In genomic region chr10:86799188-86799845, GRCh38 we compare ENCODE assay signal across 22 cellular contexts. TPM values are rescaled to one million over a fixed set of nuclear protein-coding genes. Genes with fewer than 3 reads are reported as not detected.
DNase-seq lines count a peak whose midpoint lies in the region; ATAC-seq and TF ChIP-seq lines count a peak whose summit lies in the region.
"Had no signal": no experiment of that assay in that cellular context is flagged by ENCODE, and none has a peak within 500 bp of the region (broad histone marks: within the 10 kb centered on the region; RNA-seq: fewer than 3 reads in every experiment).

No MANE protein-coding gene starts in this region.

- peaks cover 11% of the 10 kb centered on the region for H3K27me3 Mint-ChIP-seq in GM23338 (ENCODE audit: insufficient read depth, low read depth, poor library complexity)
- no peaks in the 10 kb centered on the region for H3K27me3 Mint-ChIP-seq in chondrocyte (ENCODE audit: low read depth)
- peaks cover 3% of the 10 kb centered on the region for H3K27me3 Mint-ChIP-seq in neural progenitor cell (ENCODE audit: insufficient read depth, low read depth)
- H3K27me3 Mint-ChIP-seq: central memory CD8-positive, alpha-beta T cell; naive thymus-derived CD8-positive, alpha-beta T cell had no signal

- peak overlapping the region; percentile 45 for H3K4me2 ChIP-seq in GM23338
- peak overlapping the region; percentile 62 for H3K4me2 ChIP-seq in KMS-11
- peak overlapping the region; percentile 17 for H3K4me2 ChIP-seq in neural progenitor cell

- H4K20me1 ChIP-seq in GM23338 (replicated peaks; ENCODE audit: insufficient read depth) (no peaks in the 10 kb centered on the region), KMS-11 (ENCODE audit: insufficient read depth) (no peaks in the 10 kb centered on the region), neural progenitor cell (ENCODE audit: low read depth) (peaks cover 25% of the 10 kb centered on the region)

- no peaks in the 10 kb centered on the region for H3K27me3 ChIP-seq in GM23338 (ENCODE audit: insufficient read depth)
- H3K27me3 ChIP-seq in KMS-11 (ENCODE audit: insufficient read depth, low read depth), result no peaks in the 10 kb centered on the region; the same call in 1 of the 2 replicates
- no peaks in the 10 kb centered on the region for H3K27me3 ChIP-seq in neural progenitor cell
- H3K27me3 ChIP-seq: upper lobe of right lung had no signal

- H3K4me1 Mint-ChIP-seq in GM23338 (peaks cover 57% of the 10 kb centered on the region), chondrocyte (ENCODE audit: low read depth) (peaks cover 69% of the 10 kb centered on the region), neural progenitor cell (peaks cover 43% of the 10 kb centered on the region)

- TF ChIP-seq CTCF in GM23338 (conservative IDR thresholded peaks at IDR 0.05; ENCODE audit: low read depth in 2 of 2) (no peak), KMS-11 (conservative IDR thresholded peaks at IDR 0.05; ENCODE audit: low read depth, low read length) (no peak), chondrocyte (IDR thresholded peaks at IDR 0.05) (no peak), neural progenitor cell (IDR thresholded peaks at IDR 0.05) (no peak)

- peak overlapping the region; percentile 96 for H3K27ac Mint-ChIP-seq in GM23338
- H3K27ac Mint-ChIP-seq in chondrocyte (ENCODE audit: unreplicated experiment), result peak overlapping the region; percentile 78
- H3K27ac Mint-ChIP-seq in neural progenitor cell, result no peak overlapping the region
- H3K27ac Mint-ChIP-seq: naive thymus-derived CD8-positive, alpha-beta T cell had no signal

- H3F3A ChIP-seq in GM23338 (replicated peaks; ENCODE audit: low read depth) (no peaks in the 10 kb centered on the region), neural progenitor cell (ENCODE audit: low read depth) (peaks cover 32% of the 10 kb centered on the region)

- peak overlapping the region; percentile 81 for H3K27ac ChIP-seq in GM23338 (ENCODE audit: low read depth)
- H3K27ac ChIP-seq in KMS-11, result no peak overlapping the region
- peak overlapping the region; percentile 59 for H3K27ac ChIP-seq in neural progenitor cell
- H3K27ac ChIP-seq: prostate gland, upper lobe of right lung had no signal

- no peaks in the 10 kb centered on the region for H3K9me2 ChIP-seq in GM23338 (ENCODE audit: insufficient read depth)

- peak; percentile 9; the same call in 2 of the 3 replicates for ATAC-seq in GM23338
- ATAC-seq in HG03175 (IDR thresholded peaks at IDR 0.05; ENCODE audit: unreplicated experiment), result no peak
- ATAC-seq: HCT116; stimulated activated naive CD8-positive, alpha-beta T cell treated with anti-CD3 and anti-CD28 coated beads, Interleukin-15, Interleukin-2, amounts not matched to agents 100 U/mL and 50 U/mL, for 24 hours; upper lobe of right lung had no signal

- H3K36me3 ChIP-seq in GM23338 (ENCODE audit: insufficient read depth), result no peaks in the 10 kb centered on the region
- no peaks in the 10 kb centered on the region for H3K36me3 ChIP-seq in KMS-11 (ENCODE audit: insufficient read depth)
- H3K36me3 ChIP-seq in neural progenitor cell, result no peaks in the 10 kb centered on the region
- H3K36me3 ChIP-seq: prostate gland, upper lobe of right lung had no signal

- H3K9ac ChIP-seq in KMS-11 (no peak overlapping the region), neural progenitor cell (no peak overlapping the region)

- no peaks in the 10 kb centered on the region for H3K9me3 Mint-ChIP-seq in GM23338
- no peaks in the 10 kb centered on the region for H3K9me3 Mint-ChIP-seq in chondrocyte (ENCODE audit: low read depth)
- no peaks in the 10 kb centered on the region for H3K9me3 Mint-ChIP-seq in neural progenitor cell
- H3K9me3 Mint-ChIP-seq: central memory CD8-positive, alpha-beta T cell; naive thymus-derived CD8-positive, alpha-beta T cell had no signal

- H2AFZ ChIP-seq in GM23338 (no peak overlapping the region), KMS-11 (ENCODE audit: low read depth) (no peak overlapping the region), neural progenitor cell (replicated peaks) (no peak overlapping the region)

- peak overlapping the region; percentile 51 for H3K4me3 Mint-ChIP-seq in GM23338
- H3K4me3 Mint-ChIP-seq in chondrocyte (ENCODE audit: unreplicated experiment), result no peak overlapping the region
- no peak overlapping the region for H3K4me3 Mint-ChIP-seq in neural progenitor cell
- H3K4me3 Mint-ChIP-seq: central memory CD8-positive, alpha-beta T cell; naive thymus-derived CD8-positive, alpha-beta T cell had no signal

- DNase-seq in GM23338 (ENCODE audit: low spot score) (no peak), chondrocyte (ENCODE audit: low spot score) (no peak), neural progenitor cell (ENCODE audit: low spot score) (no peak), iPS-NIHi7 (ENCODE audit: extremely low spot score) (no peak), DMS79 (lab: John Stamatoyannopoulos, UW) (no peak), NCI-H82 treated with DMSO at 0.1 percent for 48 hours (lab: John Stamatoyannopoulos, UW; ENCODE audit: unreplicated experiment) (no peak)
- DNase-seq: activated CD4-positive, alpha-beta T cell treated with anti-CD3 and anti-CD28 coated beads for 48 hours; activated CD8-positive, alpha-beta memory T cell treated with anti-CD3 and anti-CD28 coated beads, Interleukin-2, amount 50 U/mL, for 48 hours; activated effector memory CD4-positive, alpha-beta T cell treated with anti-CD3 and anti-CD28 coated beads, Interleukin-2, amount 50 U/mL, for 16 hours; DMS79 treated with DMSO at 0.1 percent for 48 hours; NCI-H1417 treated with DMSO at 0.1 percent for 48 hours; NCI-H510A treated with DMSO at 0.1 percent for 48 hours; stimulated activated CD4-positive, alpha-beta T cell treated with anti-CD3 and anti-CD28 coated beads, Interleukin-1b, Interleukin-23, amount 100 ng/mL, for 48 hours; stimulated activated naive CD8-positive, alpha-beta T cell treated with anti-CD3 and anti-CD28 coated beads, Interleukin-15, Interleukin-2, amounts not matched to agents 100 U/mL and 50 U/mL, for 24 hours; SW 1271; upper lobe of right lung had no signal

- H3K79me2 ChIP-seq in GM23338 (replicated peaks; ENCODE audit: insufficient read depth) (peaks cover 97% of the 10 kb centered on the region), KMS-11 (ENCODE audit: insufficient read depth, low read depth) (no peaks in the 10 kb centered on the region), neural progenitor cell (ENCODE audit: low read depth) (peaks cover 100% of the 10 kb centered on the region)

- H3K36me3 Mint-ChIP-seq in GM23338 (ENCODE audit: low read depth), result peaks cover 4% of the 10 kb centered on the region; the same call in 2 of the 3 replicates
- H3K36me3 Mint-ChIP-seq in chondrocyte (ENCODE audit: low read depth), result peaks cover 6% of the 10 kb centered on the region
- peaks cover 16% of the 10 kb centered on the region for H3K36me3 Mint-ChIP-seq in neural progenitor cell
- H3K36me3 Mint-ChIP-seq: naive thymus-derived CD8-positive, alpha-beta T cell had no signal

- H3K9me3 ChIP-seq in neural progenitor cell (ENCODE audit: low read depth), result no peaks in the 10 kb centered on the region
- H3K9me3 ChIP-seq: prostate gland, upper lobe of right lung had no signal

- peaks cover 77% of the 10 kb centered on the region for H3K4me1 ChIP-seq in GM23338 (ENCODE audit: insufficient read depth)
- H3K4me1 ChIP-seq in KMS-11 (ENCODE audit: low read depth, poor library complexity, severe bottlenecking), result peaks cover 35% of the 10 kb centered on the region
- H3K4me1 ChIP-seq in neural progenitor cell, result peaks cover 41% of the 10 kb centered on the region
- H3K4me1 ChIP-seq: prostate gland had no signal

- peak overlapping the region; percentile 8; the same call in 1 of the 2 replicates for H3K4me3 ChIP-seq in GM23338
- H3K4me3 ChIP-seq in KMS-11 (IDR thresholded peaks at IDR 0.05; ENCODE audit: insufficient read depth, low read depth, low read length), result no peak overlapping the region
- no peak overlapping the region for H3K4me3 ChIP-seq in neural progenitor cell
- H3K4me3 ChIP-seq: prostate gland, upper lobe of right lung had no signal

TF ChIP-seq in GM23338, 12 proteins besides CTCF, POLR2A, EP300 and RAD21 (continues in another document):
- no peak for TF ChIP-seq NANOG (IDR thresholded peaks at IDR 0.05; ENCODE audit: borderline replicate concordance)
- no peak for TF ChIP-seq POLR2AphosphoS5 (IDR thresholded peaks at IDR 0.05; ENCODE audit: low read depth)
- TF ChIP-seq STAT1 (IDR thresholded peaks at IDR 0.05; ENCODE audit: unreplicated experiment), result no peak
- no peak for TF ChIP-seq ZNF331 (CRISPR knock-in tag; IDR thresholded peaks at IDR 0.05; ENCODE audit: low read depth)
- TF ChIP-seq EZH2phosphoT487 (IDR thresholded peaks at IDR 0.05; ENCODE audit: unreplicated experiment), result no peak
- TF ChIP-seq ETS1 (IDR thresholded peaks at IDR 0.05), result no peak
- TF ChIP-seq JUNB (IDR thresholded peaks at IDR 0.05; ENCODE audit: unreplicated experiment), result no peak

RNA-seq across cellular contexts. Expression of gene BMPR1A, which starts 42.9 kb away (rescaled TPM):
- total RNA-seq in GM23338 (2014; rRNA removed; shearing (Covaris generic)), result 82.5 and 87.7 TPM in 2 replicates
- polyA plus RNA-seq in GM23338 (2016; fragmentation: Nextera tagmentation; extraction: Ambion mirVana), result 12.4 and 14.2 TPM in 2 replicates
- total RNA-seq in chondrocyte (67.2 to 79.7 TPM (median 74.2 TPM) in 3 replicates), neural progenitor cell (ENCODE audit: low replicate concordance) (60.8 and 76.2 TPM in 2 replicates)
